8 cellular contexts compared by ENCODE assay signal in the genomic region with DNA sequence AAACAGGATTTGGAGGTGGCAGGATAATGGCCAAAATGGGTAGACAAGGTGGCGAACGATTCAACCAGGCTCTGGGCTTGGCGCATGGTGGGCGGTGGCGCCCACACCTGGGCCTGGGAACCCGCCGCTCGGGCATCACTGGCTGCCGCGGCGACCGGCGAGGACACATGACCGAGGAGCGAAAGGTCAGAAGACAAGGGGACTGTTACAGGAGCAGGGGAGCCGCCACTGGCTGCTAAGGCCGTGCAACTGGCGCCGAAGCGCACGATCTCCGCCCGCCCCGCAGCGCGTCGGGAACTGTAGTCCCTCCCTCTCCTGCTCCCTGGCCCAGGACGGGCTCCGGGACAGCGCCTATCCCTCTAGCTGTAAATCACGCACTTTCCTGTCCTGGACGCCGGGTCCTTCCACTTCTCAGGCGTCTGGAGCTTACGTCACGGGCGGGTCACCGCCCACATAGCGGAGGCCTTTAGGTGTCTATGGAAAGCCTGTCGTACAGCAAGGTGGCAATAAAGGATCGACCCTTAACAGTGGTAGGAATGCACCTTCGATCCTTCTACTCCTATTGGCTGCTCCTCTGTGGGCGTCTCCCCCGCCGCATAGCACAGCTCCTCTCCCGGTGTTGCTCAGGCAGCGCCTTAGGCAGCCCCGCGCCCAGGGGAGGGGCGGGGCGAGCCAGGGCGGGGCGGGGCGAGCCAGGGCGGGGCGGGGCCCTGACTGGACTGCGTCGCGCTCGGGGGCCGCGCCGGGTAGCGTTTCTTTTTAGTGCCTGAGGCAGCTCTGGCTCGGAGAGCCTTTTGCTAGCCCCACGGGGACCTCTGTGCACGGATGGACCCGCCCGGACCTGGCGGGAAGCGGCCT. TPM values are rescaled to one million over a fixed set of nuclear protein-coding genes. Genes with fewer than 3 reads are reported as not detected.
A peak's percentile ranks its signal among the peaks of the same experiment; 100 is the strongest.
DNase-seq lines count a peak whose midpoint lies in the region; ATAC-seq, FAIRE-seq and TF ChIP-seq lines count a peak whose summit lies in the region.

A gene with protein sequence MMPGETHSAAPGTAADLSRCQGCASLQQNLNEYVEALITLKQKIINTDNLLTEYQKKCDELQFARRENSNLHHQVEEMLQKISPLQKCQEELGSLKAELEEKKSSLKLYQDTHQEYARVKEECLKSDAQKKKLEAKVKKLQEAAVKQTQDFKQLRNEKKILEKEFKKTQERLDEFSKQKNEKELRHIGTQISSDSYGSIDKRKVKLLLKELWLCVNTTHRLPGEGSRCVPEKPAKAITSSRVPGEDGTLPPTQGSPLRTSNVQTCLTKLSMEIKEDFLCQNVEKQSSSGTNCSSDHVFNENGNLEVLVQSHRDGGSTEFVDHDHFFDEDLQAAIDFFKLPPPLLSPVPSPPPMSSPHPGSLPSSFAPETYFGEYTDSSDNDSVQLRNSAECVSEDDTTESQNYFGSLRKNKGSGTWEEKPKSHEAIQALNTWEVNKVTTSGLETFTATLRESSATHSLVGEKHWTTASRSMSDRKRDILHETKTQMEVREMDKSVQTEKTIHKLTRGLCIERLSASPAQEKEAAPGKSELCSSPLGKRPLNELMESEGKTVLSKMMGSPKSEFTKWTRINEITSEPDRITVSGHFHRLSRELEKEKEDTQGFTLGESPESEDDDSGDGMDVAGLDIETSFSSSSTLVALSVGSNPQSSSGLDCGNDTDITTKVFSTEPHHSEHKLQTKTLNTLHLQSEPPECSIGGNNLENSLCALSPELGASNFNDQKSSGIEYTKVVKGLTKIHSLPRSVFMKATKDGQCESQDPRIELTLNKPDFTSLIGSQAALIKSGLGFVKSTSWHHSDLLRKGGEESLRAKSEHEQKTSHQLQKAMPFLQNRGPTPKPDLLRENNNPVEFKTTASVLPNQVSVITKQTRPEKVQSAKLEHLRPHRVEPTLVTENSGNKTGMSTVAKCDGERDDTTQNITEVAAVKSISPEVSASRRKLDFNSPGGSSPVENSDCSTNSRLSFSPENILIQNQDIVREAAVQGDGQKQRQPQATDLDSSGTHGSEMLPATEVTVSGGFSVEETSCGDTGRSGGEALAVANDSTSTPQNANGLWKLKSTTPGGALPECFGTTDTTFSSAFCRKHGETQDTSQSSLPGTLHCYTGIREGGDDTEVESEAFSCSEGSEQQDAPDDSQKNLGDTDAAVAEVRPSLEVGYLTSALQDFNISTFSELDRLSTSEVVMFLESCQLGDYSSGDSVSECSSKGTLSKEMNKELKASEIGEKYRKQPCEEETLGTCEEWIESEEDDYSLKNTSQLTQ (N-terminal part only) (plus strand): TSS at position 717 of the 858 bp plus-strand sequence. CDS start 239 bp downstream, outside the sequence.

- FAIRE-seq in HepG2 (lab: Jason Lieb, UNC), result peak; percentile 94

- peak; percentile 77 to 82 for TF ChIP-seq POLR2A in HepG2 (IDR thresholded peaks at IDR 0.05; ENCODE audit: insufficient read depth in 1 of 2, low read depth in 2 of 2, low read length in 2 of 2)

- intact Hi-C loops in HepG2 (cut with micrococcal nuclease; ENCODE audit: unreplicated experiment), result loop anchor here (5.0 kb wide), 1 partner anchor 60 kb away; no protein-coding TSS in a partner anchor

- no peaks in the 10 kb centered on the region for H3K36me3 ChIP-seq in HepG2 (replicated peaks in 1 of 2; ENCODE audit: control insufficient read depth in 1 of 2, insufficient read depth in 2 of 2, low read length in 2 of 2)

- no peaks in the 10 kb centered on the region for H3K9me3 ChIP-seq in HepG2 (ENCODE audit: low read length)

- in situ Hi-C loops in HepG2 (cut with HindIII; ENCODE audit: extremely low pct_ligation_motif_present, low pct_unique_long_range_greater_than_20kb), result loop anchor here (5.0 to 25.0 kb wide), 2 partner anchors 285 to 545 kb away; partner anchors contain the start of gene ADAMTS16

- H3K4me3 ChIP-seq in HepG2 (replicated peaks in 1 of 3; ENCODE audit: insufficient read depth in 1 of 3, low read depth in 2 of 3, low read length in 3 of 3), result peak within 1 kb of the TSS; percentile 86 to 94 (median 91)

- DNase-seq in NCI-H774 (lab: John Stamatoyannopoulos, UW), result peak; percentile 98
- peak; percentile 92 for DNase-seq in activated CD4-positive, alpha-beta T cell treated with anti-CD3 and anti-CD28 coated beads, Interleukin-2, amount 50 U/mL, for 4 hours
- peak; percentile 99 for DNase-seq in dermis blood vessel endothelial cell
- peak; percentile 97 for DNase-seq in HepG2 (ENCODE audit: low spot score)
- peak; percentile 88 for DNase-seq in stimulated activated CD4-positive, alpha-beta T cell treated with anti-CD3 and anti-CD28 coated beads, Interleukin-4, amount 100 ng/mL, for 1 hour

- TF ChIP-seq CTCF in C4-2B (conservative IDR thresholded peaks at IDR 0.05), result no peak
- peak; percentile 36 for TF ChIP-seq CTCF in HepG2 (CRISPR knock-in tag; IDR thresholded peaks at IDR 0.05)

- POLR2A ChIA-PET in HepG2 (lab: Yijun Ruan, JAX), result interaction anchor here (0.7 to 1.4 kb wide), 6 partner anchors 11 to 1211 kb away, joined by 3 to 8 read pairs (median 3); partner anchors contain the start of gene SRD5A1

- CTCF ChIA-PET in HepG2 (lab: Yijun Ruan, JAX; ENCODE audit: low intra/inter-chr PET ratio, low total read pairs), result no interaction called here

- H2AFZ ChIP-seq in HepG2 (ENCODE audit: low read length), result peak within 1 kb of the TSS; percentile 82

- BruUV-seq in HepG2 (replicated peaks; lab: Mats Ljungman, UMichigan), result no TSS peak

- peaks cover 71% of the 10 kb centered on the region for H3K4me1 ChIP-seq in HepG2 (ENCODE audit: insufficient read depth, low read length)

- H3K9ac ChIP-seq in HepG2 (ENCODE audit: insufficient read depth, low read depth, low read length), result peak within 1 kb of the TSS; percentile 80

- peak within 1 kb of the TSS; percentile 89 for H3K27ac ChIP-seq in C4-2B
- peak within 1 kb of the TSS; percentile 96 for H3K27ac ChIP-seq in HepG2 (ENCODE audit: extremely low read length, insufficient read depth, low read length)

- ATAC-seq in GM19395 (IDR thresholded peaks at IDR 0.05; ENCODE audit: unreplicated experiment), result peak; percentile 82
- peak; percentile 70 for ATAC-seq in HG03565 (IDR thresholded peaks at IDR 0.05; ENCODE audit: unreplicated experiment)
- peak; percentile 98 for ATAC-seq in HepG2

- peaks cover 6% of the 10 kb centered on the region; the same call in 1 of the 2 replicates for H4K20me1 ChIP-seq in HepG2 (ENCODE audit: insufficient read depth, low read length)

- TF ChIP-seq EP300 in HepG2 (IDR thresholded peaks at IDR 0.05; ENCODE audit: low read depth in 2 of 2, low read length in 2 of 2) (no peak; a peak in 1 of 4 replicates), HepG2 (CRISPR knock-in tag; IDR thresholded peaks at IDR 0.05; ENCODE audit: borderline replicate concordance) (no peak)

- H3K4me2 ChIP-seq in HepG2 (ENCODE audit: low read depth, low read length), result peak within 1 kb of the TSS; percentile 99

- under 1% methylated on average over 19 of the region's 71 CpGs for WGBS in HepG2 (ENCODE audit: low lambda C conversion rate)

- H3K79me2 ChIP-seq in HepG2 (ENCODE audit: insufficient read depth, low read length), result peaks cover 43% of the 10 kb centered on the region

- no peaks in the 10 kb centered on the region for H3K27me3 ChIP-seq in HepG2 (ENCODE audit: control insufficient read depth in 1 of 2, insufficient read depth in 2 of 2, low read length in 2 of 2)

- TF ChIP-seq RAD21 in HepG2 (CRISPR knock-in tag; IDR thresholded peaks at IDR 0.05), result no peak

TF ChIP-seq in HepG2, 621 proteins besides CTCF, POLR2A, EP300 and RAD21 (continues in another document):
- TF ChIP-seq ZNF737 (CRISPR knock-in tag; IDR thresholded peaks at IDR 0.05; ENCODE audit: borderline replicate concordance) (no peak), ATF3 (CRISPR knock-in tag; IDR thresholded peaks at IDR 0.05) (peak; percentile 7; the same call in 1 of the 2 replicates), MAF1 (CRISPR knock-in tag; IDR thresholded peaks at IDR 0.05; ENCODE audit: borderline replicate concordance) (no peak), MBD4 (IDR thresholded peaks at IDR 0.05; ENCODE audit: borderline replicate concordance, low read length) (no peak)

RNA-seq across cellular contexts. Expression of the gene that starts here (rescaled TPM):
- total RNA-seq in dermis blood vessel endothelial cell (33.0 and 37.6 TPM in 2 replicates), HepG2 (2016; rRNA removed; fragmentation: Illumina TruSeq; extraction: Trizol) (27.6 and 35.2 TPM in 2 replicates)
- 4.0 and 4.2 TPM in 2 replicates for total RNA-seq in HepG2 (2016; cell fraction: cytosol; rRNA removed; fragmentation: Illumina TruSeq; extraction: Trizol; ENCODE audit: low read depth)
- 25.8 and 33.2 TPM in 2 replicates for total RNA-seq in HepG2 (2016; cell fraction: insoluble cytoplasmic fraction; rRNA removed; fragmentation: Illumina TruSeq; extraction: Trizol)
- 8.7 and 9.3 TPM in 2 replicates for total RNA-seq in HepG2 (2016; cell fraction: membrane; rRNA removed; fragmentation: Illumina TruSeq; extraction: Trizol)
- 47.9 and 48.8 TPM in 2 replicates for total RNA-seq in HepG2 (2016; cell fraction: nucleus; rRNA removed; fragmentation: Illumina TruSeq; extraction: Trizol)
- 9.0 and 9.1 TPM in 2 replicates for polyA plus RNA-seq in HepG2 (2011; rRNA removed)
- 4.8 and 6.7 TPM in 2 replicates for polyA plus RNA-seq in HepG2 (2011; cell fraction: cytosol; rRNA removed)
- polyA plus RNA-seq in HepG2 (2011; cell fraction: nucleus; rRNA removed), result 12.3 and 13.3 TPM in 2 replicates
- polyA plus RNA-seq in HepG2 (2012), result 11.6 and 12.6 TPM in 2 replicates
- polyA plus RNA-seq in HepG2 (2016; cell fraction: cytosol; fragmentation: Illumina TruSeq; extraction: Trizol; ENCODE audit: low read depth), result 1.4 and 1.5 TPM in 2 replicates
- polyA plus RNA-seq in HepG2 (2016; cell fraction: insoluble cytoplasmic fraction; fragmentation: Illumina TruSeq; extraction: Trizol; ENCODE audit: low read depth), result 18.9 and 19.2 TPM in 2 replicates
- polyA plus RNA-seq in HepG2 (2016; cell fraction: membrane; fragmentation: Illumina TruSeq; extraction: Trizol; ENCODE audit: low read depth), result 2.9 and 3.0 TPM in 2 replicates
- 30.7 and 30.8 TPM in 2 replicates for polyA plus RNA-seq in HepG2 (2016; cell fraction: nucleus; fragmentation: Illumina TruSeq; extraction: Trizol; ENCODE audit: insufficient read depth, low read depth)
- polyA minus RNA-seq in HepG2 (2011; rRNA and poly(A)+ RNA removed; ENCODE audit: low replicate concordance), result 24.3 and 86.6 TPM in 2 replicates
- 14.2 and 14.7 TPM in 2 replicates for polyA minus RNA-seq in HepG2 (2011; cell fraction: cytosol; rRNA and poly(A)+ RNA removed)
- polyA minus RNA-seq in HepG2 (2011; cell fraction: nucleus; rRNA and poly(A)+ RNA removed), result 91.9 and 94.2 TPM in 2 replicates

Comparison
In these comparisons a context has a peak if more than half of its experiments do, and no peak if none do; other contexts are left out.
1. Peak in every context shown above with its lines: DNase-seq, ATAC-seq, H3K4me3 ChIP-seq and H3K27ac ChIP-seq.